In the genomic region with DNA sequence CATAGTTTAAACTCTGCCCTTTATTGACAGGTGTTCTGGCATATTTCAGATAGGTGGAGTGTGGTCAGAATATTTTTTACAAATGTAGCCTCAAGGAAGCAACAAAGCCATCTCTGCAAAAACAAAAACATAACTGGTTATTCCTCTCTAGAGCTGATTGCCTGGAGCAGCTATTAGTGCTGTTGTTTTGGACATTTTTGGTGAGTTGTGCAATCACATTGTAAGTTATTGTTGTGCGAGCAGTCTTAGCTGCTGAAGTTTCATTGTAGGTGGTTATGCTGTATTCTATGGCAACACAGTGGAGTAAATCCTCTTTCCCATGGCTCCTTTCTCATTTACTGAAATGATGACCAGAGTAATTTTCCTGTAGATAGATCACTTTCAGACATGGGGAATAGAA, we compare ENCODE assay signal across 20 cellular contexts.
"Had no signal": no experiment of that assay in that cellular context is flagged by ENCODE, and none has a peak within 500 bp of the region (broad histone marks: within the 10 kb centered on the region; RNA-seq: fewer than 3 reads in every experiment).

No MANE protein-coding gene starts in this region.

- H3K27ac Mint-ChIP-seq: activated CD4-positive, alpha-beta memory T cell treated with anti-CD3 and anti-CD28 coated beads for 36 hours; activated CD4-positive, alpha-beta T cell treated with anti-CD3 and anti-CD28 coated beads for 36 hours; activated CD8-positive, alpha-beta memory T cell treated with anti-CD3 and anti-CD28 coated beads, Interleukin-2, amount 10 ng/mL, durations not matched to agents 7 days and 5 days; activated naive CD4-positive, alpha-beta T cell treated with anti-CD3 and anti-CD28 coated beads, Interleukin-2, amount 50 U/mL, for 24 hours; naive thymus-derived CD4-positive, alpha-beta T cell; stimulated activated effector memory CD8-positive, alpha-beta T cell treated with anti-CD3 and anti-CD28 coated beads, Interleukin-12 subunit alpha, Interleukin-12 subunit beta, amount 100 ng/mL, for 72 hours; T-helper 1 cell treated with Interleukin-12 subunit alpha and Interleukin-12 subunit beta and Interleukin-4 antibody, amounts not matched to agents 30 μg/mL and 1 μg/mL, for 36 hours had no signal

- H3K4me3 Mint-ChIP-seq: activated CD4-positive, alpha-beta memory T cell treated with anti-CD3 and anti-CD28 coated beads for 36 hours; activated CD4-positive, alpha-beta T cell treated with anti-CD3 and anti-CD28 coated beads for 36 hours; activated CD8-positive, alpha-beta memory T cell treated with anti-CD3 and anti-CD28 coated beads, Interleukin-2, amount 10 ng/mL, durations not matched to agents 7 days and 5 days; activated naive CD4-positive, alpha-beta T cell treated with anti-CD3 and anti-CD28 coated beads, Interleukin-2, amount 50 U/mL, for 24 hours; naive thymus-derived CD4-positive, alpha-beta T cell; stimulated activated effector memory CD8-positive, alpha-beta T cell treated with anti-CD3 and anti-CD28 coated beads, Interleukin-12 subunit alpha, Interleukin-12 subunit beta, amount 100 ng/mL, for 72 hours; T-helper 1 cell treated with Interleukin-12 subunit alpha and Interleukin-12 subunit beta and Interleukin-4 antibody, amounts not matched to agents 30 μg/mL and 1 μg/mL, for 36 hours had no signal

- H3K4me1 ChIP-seq: body of pancreas, left lung, sigmoid colon, uterus had no signal

- H3K36me3 Mint-ChIP-seq: activated CD4-positive, alpha-beta memory T cell treated with anti-CD3 and anti-CD28 coated beads for 36 hours; activated CD8-positive, alpha-beta memory T cell treated with anti-CD3 and anti-CD28 coated beads, Interleukin-2, amount 10 ng/mL, durations not matched to agents 7 days and 5 days; activated naive CD4-positive, alpha-beta T cell treated with anti-CD3 and anti-CD28 coated beads, Interleukin-2, amount 50 U/mL, for 24 hours; naive thymus-derived CD4-positive, alpha-beta T cell; stimulated activated effector memory CD8-positive, alpha-beta T cell treated with anti-CD3 and anti-CD28 coated beads, Interleukin-12 subunit alpha, Interleukin-12 subunit beta, amount 100 ng/mL, for 72 hours had no signal

- DNase-seq: activated CD4-positive, alpha-beta memory T cell treated with anti-CD3 and anti-CD28 coated beads for 36 hours; activated CD4-positive, alpha-beta T cell treated with anti-CD3 and anti-CD28 coated beads for 36 hours; activated CD8-positive, alpha-beta memory T cell treated with anti-CD3 and anti-CD28 coated beads, Interleukin-2, amount 10 ng/mL, durations not matched to agents 7 days and 5 days; activated effector memory CD4-positive, alpha-beta T cell treated with Interleukin-2 at 50 U/mL for 16 hours; activated T-cell treated with anti-CD3 and anti-CD28 coated beads, Interleukin-2, amount 50 U/mL, for 1 hour; amniotic stem cell; body of pancreas; effector memory CD4-positive, alpha-beta T cell; kidney; left lung; mucosa of descending colon; naive thymus-derived CD4-positive, alpha-beta T cell; ovary; sigmoid colon; stimulated activated CD4-positive, alpha-beta T cell treated with anti-CD3 and anti-CD28 coated beads, Interleukin-12 subunit alpha, Interleukin-12 subunit beta, amount 100 ng/mL, for 4 hours; uterus had no signal

- H3K4me3 ChIP-seq: body of pancreas, hepatocyte, left lung, mucosa of descending colon, ovary, sigmoid colon, uterus had no signal

- H3K27me3 Mint-ChIP-seq: activated CD4-positive, alpha-beta memory T cell treated with anti-CD3 and anti-CD28 coated beads for 36 hours; activated CD4-positive, alpha-beta T cell treated with anti-CD3 and anti-CD28 coated beads for 36 hours; activated CD8-positive, alpha-beta memory T cell treated with anti-CD3 and anti-CD28 coated beads, Interleukin-2, amount 10 ng/mL, durations not matched to agents 7 days and 5 days; activated naive CD4-positive, alpha-beta T cell treated with anti-CD3 and anti-CD28 coated beads, Interleukin-2, amount 50 U/mL, for 24 hours; naive thymus-derived CD4-positive, alpha-beta T cell had no signal

- ATAC-seq: activated CD4-positive, alpha-beta T cell treated with anti-CD3 and anti-CD28 coated beads for 36 hours; activated CD8-positive, alpha-beta memory T cell treated with anti-CD3 and anti-CD28 coated beads, Interleukin-2, amount 10 ng/mL, durations not matched to agents 7 days and 5 days; body of pancreas; left lung; mucosa of descending colon; naive thymus-derived CD4-positive, alpha-beta T cell; stimulated activated effector memory CD8-positive, alpha-beta T cell treated with anti-CD3 and anti-CD28 coated beads, Interleukin-12 subunit alpha, Interleukin-12 subunit beta, amount 100 ng/mL, for 72 hours had no signal

- H3K27me3 ChIP-seq: body of pancreas, hepatocyte, left lung, ovary, sigmoid colon, uterus had no signal

- H3K4me1 Mint-ChIP-seq: activated CD4-positive, alpha-beta T cell treated with anti-CD3 and anti-CD28 coated beads for 36 hours; activated CD8-positive, alpha-beta memory T cell treated with anti-CD3 and anti-CD28 coated beads, Interleukin-2, amount 10 ng/mL, durations not matched to agents 7 days and 5 days; activated naive CD4-positive, alpha-beta T cell treated with anti-CD3 and anti-CD28 coated beads, Interleukin-2, amount 50 U/mL, for 24 hours; naive thymus-derived CD4-positive, alpha-beta T cell; stimulated activated effector memory CD8-positive, alpha-beta T cell treated with anti-CD3 and anti-CD28 coated beads, Interleukin-12 subunit alpha, Interleukin-12 subunit beta, amount 100 ng/mL, for 72 hours had no signal

- H3K27ac ChIP-seq: body of pancreas, hepatocyte, left lung, ovary, sigmoid colon, uterus had no signal

- H3K79me2 ChIP-seq: hepatocyte had no signal

- H2AFZ ChIP-seq: hepatocyte had no signal

- H3K9me3 ChIP-seq: body of pancreas, mucosa of descending colon, ovary, sigmoid colon, uterus had no signal

- H3K36me3 ChIP-seq: left lung, ovary, sigmoid colon, uterus had no signal

- H3K4me2 ChIP-seq: hepatocyte had no signal
